8 cellular contexts compared by ENCODE assay signal in genomic region chr3:57691411-57692133, GRCh38. TPM values are rescaled to one million over a fixed set of nuclear protein-coding genes. Genes with fewer than 3 reads are reported as not detected.
DNase-seq lines count a peak whose midpoint lies in the region; ATAC-seq, FAIRE-seq and TF ChIP-seq lines count a peak whose summit lies in the region.

No MANE protein-coding gene starts in this region.

- TF ChIP-seq RAD21 in GM12878 (IDR thresholded peaks at IDR 0.05; ENCODE audit: insufficient read depth, low read depth, low read length): no peak

- intact Hi-C loops in GM12878 (cut with micrococcal nuclease; ENCODE audit: unreplicated experiment): loop anchor here (1.0 to 5.0 kb wide), 3 partner anchors 20 to 134 kb away; partner anchors contain the start of genes ARF4 and PDE12

- in situ Hi-C loops in GM12878 (cut with MboI): no loop called here

- SMC1A ChIA-PET in GM12878 (lab: Charles Lee; ENCODE audit: uncharacterized antibody, unreplicated experiment): interaction anchor here (0.9 to 7.7 kb wide), 13 partner anchors 10 to 294 kb away, joined by 3 to 68 read pairs (median 4); partner anchors contain the start of gene PDE12

- no peaks in the 10 kb centered on the region for H3K9me2 ChIP-seq in Karpas-422 (replicated peaks; ENCODE audit: insufficient read depth, low read length)

- peaks cover 4% of the 10 kb centered on the region; the same call in 1 of the 2 replicates for H4K20me1 ChIP-seq in Karpas-422 (ENCODE audit: insufficient read depth, low read depth, low read length)
- no peaks in the 10 kb centered on the region for H4K20me1 ChIP-seq in GM12878 (ENCODE audit: control insufficient read depth, insufficient read depth)

- peaks cover 63% of the 10 kb centered on the region for H3K79me2 ChIP-seq in Karpas-422 (ENCODE audit: low read length)
- H3K79me2 ChIP-seq in GM12878 (ENCODE audit: control insufficient read depth, insufficient read depth, low read length): peaks cover 42% of the 10 kb centered on the region

- BruUV-seq in GM12878 (replicated peaks; lab: Mats Ljungman, UMichigan): TSS peak; percentile 71

- peaks cover 4% of the 10 kb centered on the region; the same call in 1 of the 2 replicates for H3K36me3 ChIP-seq in Karpas-422 (ENCODE audit: insufficient read depth, low read length)
- no peaks in the 10 kb centered on the region for H3K36me3 ChIP-seq in GM12878 (ENCODE audit: control insufficient read depth in 2 of 2, insufficient read depth in 2 of 2, low read length in 1 of 2)
- peaks cover 0 to 3% of the 10 kb centered on the region in 2 donors for H3K36me3 ChIP-seq in lung (ENCODE audit: control insufficient read depth in 2 of 2, insufficient read depth in 2 of 2, low read length in 2 of 2)
- H3K36me3 ChIP-seq in tibial nerve: no peaks in the 10 kb centered on the region

- TF ChIP-seq EP300 in GM12878 (IDR thresholded peaks at IDR 0.05; ENCODE audit: borderline replicate concordance in 1 of 2, control insufficient read depth in 1 of 2, low read depth in 2 of 2, low read length in 2 of 2) (no peak), tibial nerve (IDR thresholded peaks at IDR 0.05) (no peak)

- H3K9ac ChIP-seq in Karpas-422 (ENCODE audit: low read length) (peak overlapping the region; percentile 93), GM12878 (ENCODE audit: control insufficient read depth, insufficient read depth, low read length) (peak overlapping the region; percentile 80)

- no peaks in the 10 kb centered on the region for H3K27me3 ChIP-seq in Karpas-422 (ENCODE audit: low read length)
- no peaks in the 10 kb centered on the region for H3K27me3 ChIP-seq in GM12878 (replicated peaks in 1 of 2; ENCODE audit: control insufficient read depth in 2 of 2, insufficient read depth in 2 of 2, low read length in 1 of 2)
- H3K27me3 ChIP-seq in lung (ENCODE audit: control insufficient read depth, insufficient read depth): no peaks in the 10 kb centered on the region
- no peaks in the 10 kb centered on the region for H3K27me3 ChIP-seq in tibial nerve

- DNase-seq in AG10803 (ENCODE audit: low read depth): no peak
- peak; percentile 57 for DNase-seq in Karpas-422
- DNase-seq in GM12878 (ENCODE audit: low read depth, low spot score): no peak
- no peak for DNase-seq in lung (ENCODE audit: low spot score)
- DNase-seq in tibial nerve (ENCODE audit: low spot score in 2 of 2): no peak
- DNase-seq in globus pallidus (ENCODE audit: low spot score): no peak
- no peak for DNase-seq in NCI-H226
- DNase-seq in GF-D8 (lab: John Stamatoyannopoulos, UW): no peak

- H3K4me2 ChIP-seq in Karpas-422 (ENCODE audit: low read depth, low read length, poor library complexity, severe bottlenecking) (peak overlapping the region; percentile 84), GM12878 (ENCODE audit: control insufficient read depth, insufficient read depth) (peak overlapping the region; percentile 68)

- RAD21 ChIA-PET in GM12878 (lab: Charles Lee; ENCODE audit: unreplicated experiment): interaction anchor here (0.7 to 3.5 kb wide), 12 partner anchors 11 to 294 kb away, joined by 3 to 22 read pairs (median 4); partner anchors contain the start of genes ARF4 and SLMAP

- H3K4me1 ChIP-seq in Karpas-422 (ENCODE audit: low read length) (peaks cover 33% of the 10 kb centered on the region), GM12878 (ENCODE audit: control insufficient read depth, insufficient read depth, low read length) (peaks cover 15% of the 10 kb centered on the region; the same call in 1 of the 2 replicates), lung (ENCODE audit: control insufficient read depth in 2 of 2, insufficient read depth in 2 of 2, low read length in 2 of 2) (peaks cover 2 to 4% of the 10 kb centered on the region in 2 donors), tibial nerve (peaks cover 0 to 60% (median 43%) of the 10 kb centered on the region in 4 donors)

- H3K4me3 ChIP-seq in AG10803 (ENCODE audit: low read length) (peak overlapping the region; percentile 66), Karpas-422 (ENCODE audit: low read length) (peak overlapping the region; percentile 78), GM12878 (peak overlapping the region; percentile 72), lung (peak overlapping the region; percentile 48), tibial nerve (peak overlapping the region; percentile 75 to 100 (median 88))

- WGBS in GM12878 (ENCODE audit: insufficient coverage, insufficient replicate concordance, low lambda C conversion rate, missing lambda C conversion rate): 2% methylated on average over 19 of the region's 19 CpGs
- 21 to 28% methylated on average over 19 of the region's 19 CpGs for WGBS in lung, 2 donors
- 3 to 4% methylated on average over 19 of the region's 19 CpGs for whole genome bisulfite sequencing in tibial nerve, 2 donors

- FAIRE-seq in GM12878 (lab: Jason Lieb, UNC): no peak

- POLR2A ChIA-PET in GM12878 (lab: Charles Lee): interaction anchor here (0.6 to 5.6 kb wide), 8 partner anchors 10 to 344 kb away, joined by 3 to 39 read pairs (median 8); partner anchors contain the start of gene ARF4

- peak overlapping the region; percentile 60 for H3K27ac ChIP-seq in Karpas-422 (ENCODE audit: low read length)
- peak overlapping the region; percentile 88 for H3K27ac ChIP-seq in GM12878 (ENCODE audit: control insufficient read depth, insufficient read depth)
- peak overlapping the region; percentile 98 to 100 for H3K27ac ChIP-seq in lung (ENCODE audit: low read depth in 1 of 2, low read length in 1 of 2)
- H3K27ac ChIP-seq in tibial nerve: peak overlapping the region; percentile 98 to 100 (median 99)

- H2AFZ ChIP-seq in Karpas-422 (ENCODE audit: low read length) (no peak overlapping the region), GM12878 (ENCODE audit: control insufficient read depth, low read depth, low read length) (no peak overlapping the region; the same call in 1 of the 2 replicates)

- TF ChIP-seq CTCF in AG10803 (conservative IDR thresholded peaks at IDR 0.05; ENCODE audit: low read length): no peak
- no peak for TF ChIP-seq CTCF in GM12878 (IDR thresholded peaks at IDR 0.05 in 2 of 3, conservative IDR thresholded peaks at IDR 0.05 in 1 of 3; ENCODE audit: control insufficient read depth in 2 of 3, extremely low read depth in 1 of 3, insufficient read depth in 1 of 3, low read depth in 3 of 3, low read length in 3 of 3)
- no peak for TF ChIP-seq CTCF in lung (IDR thresholded peaks at IDR 0.05; ENCODE audit: control extremely low read depth, extremely low read depth)
- TF ChIP-seq CTCF in tibial nerve (IDR thresholded peaks at IDR 0.05): no peak

- ATAC-seq in GM12878 (peak; percentile 6; the same call in 2 of the 3 replicates), lung (ENCODE audit: insufficient read depth, low FRiP score) (no peak)

- CTCF ChIA-PET in GM12878 (lab: Yijun Ruan, JAX): interaction anchor here (0.8 to 5.2 kb wide), 8 partner anchors 17 to 512 kb away, joined by 3 to 27 read pairs (median 4); partner anchors contain the start of gene SLMAP

- H3K9me3 ChIP-seq in Karpas-422 (ENCODE audit: low read length) (no peaks in the 10 kb centered on the region), GM12878 (replicated peaks; ENCODE audit: control insufficient read depth, insufficient read depth, low read length) (no peaks in the 10 kb centered on the region), lung (ENCODE audit: control insufficient read depth in 2 of 2, insufficient read depth in 1 of 2, low read length in 1 of 2) (peaks cover 0 to 2% of the 10 kb centered on the region in 2 donors), tibial nerve (no peaks in the 10 kb centered on the region)

- no peak for TF ChIP-seq POLR2A in GM12878 (IDR thresholded peaks at IDR 0.05; ENCODE audit: low read depth, low read length)
- TF ChIP-seq POLR2A in tibial nerve (IDR thresholded peaks at IDR 0.05): no peak

TF ChIP-seq in GM12878, 131 proteins besides CTCF, POLR2A, EP300 and RAD21 (continues in another document):
- TF ChIP-seq MTA2 (IDR thresholded peaks at IDR 0.05; ENCODE audit: low read depth): no peak
- no peak for TF ChIP-seq USF1 (IDR thresholded peaks at IDR 0.05; ENCODE audit: borderline replicate concordance, extremely low read length, insufficient read depth, low read depth, low read length)

RNA-seq across cellular contexts. Expression of gene DENND6A, which starts 1.3 kb away (rescaled TPM):
- total RNA-seq in Karpas-422 (2014; rRNA removed; shearing (Covaris generic); ENCODE audit: low replicate concordance): 18.5 and 61.4 TPM in 2 replicates
- 35.1 and 47.7 TPM in 2 replicates for total RNA-seq in GM12878 (2013; cell fraction: nucleolus; rRNA removed)
- total RNA-seq in GM12878 (2014; rRNA removed) (10.9 and 20.2 TPM in 2 replicates), GM12878 (2014; rRNA removed; fragmentation: Illumina TruSeq; extraction: Trizol) (13.6 and 17.5 TPM in 2 replicates), GM12878 (2021) (13.0 and 15.3 TPM in 2 replicates), lung (10 to 100 TPM; 29.6 to 53.8 TPM), tibial nerve (10 to 100 TPM; 48.0 to 88.1 (median 51.9) TPM)
- polyA plus RNA-seq in GM12878 (2011; ENCODE audit: low read depth): 2.8 TPM
- polyA plus RNA-seq in GM12878 (2011; rRNA removed) (14.0 and 18.6 TPM in 2 replicates), GM12878 (2014; fragmentation: Illumina TruSeq; extraction: Trizol) (8.5 and 8.8 TPM in 2 replicates), GM12878 (2014; fragmentation: Nextera tagmentation; extraction: Ambion mirVana) (1 to 10 TPM; 1.8 to 3.5 TPM), GM12878 (2014; rRNA removed) (6.7 and 7.8 TPM in 2 replicates), GM12878 (2016; fragmentation: Nextera tagmentation; extraction: Ambion mirVana) (10 to 100 TPM in 1 of 2 experiments, 1 to 10 TPM in 1; 9.7 to 11.1 TPM), lung (1 to 10 TPM; 8.2 to 8.3 TPM)
- polyA plus RNA-seq in GM12878 (2011; cell fraction: cytosol; rRNA removed): 7.3 and 7.6 TPM in 2 replicates
- polyA plus RNA-seq in GM12878 (2011; cell fraction: nucleus; rRNA removed): 7.7 and 9.6 TPM in 2 replicates
- polyA plus RNA-seq in GM12878 (2012): 5.8 and 11.1 TPM in 2 replicates
- 14.7 and 18.6 TPM in 2 replicates for polyA minus RNA-seq in GM12878 (2011; rRNA and poly(A)+ RNA removed)
- polyA minus RNA-seq in GM12878 (2011; cell fraction: cytosol; rRNA and poly(A)+ RNA removed): 8.7 and 8.9 TPM in 2 replicates
- polyA minus RNA-seq in GM12878 (2011; cell fraction: nucleus; rRNA and poly(A)+ RNA removed): 6.2 and 7.1 TPM in 2 replicates
